In genomic region chr5:160008877-160009590, GRCh38 we compare ENCODE assay signal across 8 cellular contexts. TPM values are rescaled to one million over a fixed set of nuclear protein-coding genes. Genes with fewer than 3 reads are reported as not detected.
DNase-seq lines count a peak whose midpoint lies in the region; ATAC-seq, FAIRE-seq and TF ChIP-seq lines count a peak whose summit lies in the region.

A gene with protein sequence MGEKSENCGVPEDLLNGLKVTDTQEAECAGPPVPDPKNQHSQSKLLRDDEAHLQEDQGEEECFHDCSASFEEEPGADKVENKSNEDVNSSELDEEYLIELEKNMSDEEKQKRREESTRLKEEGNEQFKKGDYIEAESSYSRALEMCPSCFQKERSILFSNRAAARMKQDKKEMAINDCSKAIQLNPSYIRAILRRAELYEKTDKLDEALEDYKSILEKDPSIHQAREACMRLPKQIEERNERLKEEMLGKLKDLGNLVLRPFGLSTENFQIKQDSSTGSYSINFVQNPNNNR (plus strand): TSS chr5:160009139. CDS start chr5:160010529, 1,390 bp downstream.

- intact Hi-C loops in sigmoid colon (cut with DNase I): loop anchor here (1.0 to 5.0 kb wide), 2 partner anchors 109 to 802 kb away; partner anchors contain the start of gene RNF145

- no peaks in the 10 kb centered on the region for H3K9me3 ChIP-seq in sigmoid colon

- DNase-seq in 8988T (peak; percentile 39), NCI-H2107 treated with DMSO at 0.1 percent for 48 hours (lab: John Stamatoyannopoulos, UW; ENCODE audit: unreplicated experiment) (peak; percentile 88), brain microvascular endothelial cell (peak; percentile 98), iPS DF 4.7 (ENCODE audit: extremely low read depth, low spot score) (peak; percentile 100), sigmoid colon (peak; percentile 98)

- H3K4me3 ChIP-seq in brain microvascular endothelial cell (ENCODE audit: low read depth, low read length): peak within 1 kb of the TSS; percentile 100
- peak within 1 kb of the TSS; percentile 66 to 90 (median 80) for H3K4me3 ChIP-seq in sigmoid colon

- TF ChIP-seq CTCF in brain microvascular endothelial cell (IDR thresholded peaks at IDR 0.05; ENCODE audit: low read depth, low read length, missing control alignments): no peak
- no peak for TF ChIP-seq CTCF in sigmoid colon (IDR thresholded peaks at IDR 0.05)

- TF ChIP-seq POLR2A in sigmoid colon (IDR thresholded peaks at IDR 0.05): peak; percentile 73 to 85

- peak in 2 of 4 donors; percentile 25 to 71 for TF ChIP-seq EP300 in sigmoid colon (IDR thresholded peaks at IDR 0.05)

- no peaks in the 10 kb centered on the region for H3K27me3 ChIP-seq in brain microvascular endothelial cell (replicated peaks)
- H3K27me3 ChIP-seq in sigmoid colon: no peaks in the 10 kb centered on the region

- peak; percentile 97 for FAIRE-seq in TTC549 (lab: Jason Lieb, UNC)

- 0% methylated on average over 31 of the region's 31 CpGs for WGBS in sigmoid colon, 2 donors

- in situ Hi-C loops in brain microvascular endothelial cell (cut with HindIII; ENCODE audit: low pct_ligation_motif_present, low sequenced_read_pairs): no loop called here

- ATAC-seq in GM18520 (IDR thresholded peaks at IDR 0.05; ENCODE audit: unreplicated experiment) (peak; percentile 99), HG03064 (IDR thresholded peaks at IDR 0.05; ENCODE audit: low read depth, unreplicated experiment) (peak; percentile 100)

- H3K36me3 ChIP-seq in brain microvascular endothelial cell (replicated peaks) (peaks cover 12% of the 10 kb centered on the region), sigmoid colon (peaks cover 4 to 32% (median 6%) of the 10 kb centered on the region in 4 donors)

- H3K27ac ChIP-seq in brain microvascular endothelial cell: peak within 1 kb of the TSS; percentile 80
- H3K27ac ChIP-seq in sigmoid colon: peak within 1 kb of the TSS; percentile 85 to 91 (median 86)

- peaks cover 0 to 20% (median 17%) of the 10 kb centered on the region in 4 donors for H3K4me1 ChIP-seq in sigmoid colon

RNA-seq across cellular contexts. Expression of the gene that starts here (rescaled TPM):
- total RNA-seq in sigmoid colon: 10 to 100 TPM; 38.3 to 65.0 (median 50.9) TPM
- polyA plus RNA-seq in sigmoid colon: 10 to 100 TPM; 52.2 to 60.8 (median 55.3) TPM

Comparison
In these comparisons a context has a peak if more than half of its experiments do, and no peak if none do; other contexts are left out.
1. Peak in every context shown above with its lines: DNase-seq, ATAC-seq, H3K4me3 ChIP-seq and H3K27ac ChIP-seq.
2. DNase-seq: peak in every context shown above with its lines; median percentile 100 in iPS DF 4.7; 98 in brain microvascular endothelial cell; 98 in sigmoid colon; 88 in NCI-H2107 treated with DMSO at 0.1 percent for 48 hours; 39 in 8988T.